Comparison of ENCODE assay signal across 7 cellular contexts in genomic region chr16:29821663-29822115, GRCh38. TPM values are rescaled to one million over a fixed set of nuclear protein-coding genes. Genes with fewer than 3 reads are reported as not detected.
DNase-seq lines count a peak whose midpoint lies in the region; ATAC-seq and TF ChIP-seq lines count a peak whose summit lies in the region.

No MANE protein-coding gene starts in this region.

- H3K36me3 ChIP-seq in HCT116 (ENCODE audit: control insufficient read depth in 1 of 2, insufficient read depth in 2 of 2, low read length in 2 of 2) (peaks cover 0 to 8% of the 10 kb centered on the region in 2 experiments; a peak in 2 of 4 replicates), hepatocyte (replicated peaks; ENCODE audit: insufficient read depth, low read depth) (no peaks in the 10 kb centered on the region)

- H3K9me3 ChIP-seq in HCT116 (ENCODE audit: control insufficient read depth in 1 of 2, insufficient read depth in 1 of 2, low read depth in 1 of 2, low read length in 2 of 2) (no peaks in the 10 kb centered on the region), hepatocyte (ENCODE audit: low read depth) (no peaks in the 10 kb centered on the region)

- peak overlapping the region; percentile 67 for H3K9ac ChIP-seq in HCT116 (ENCODE audit: low read length)

- H2AFZ ChIP-seq in HCT116 (ENCODE audit: low read depth, low read length, poor library complexity, severe bottlenecking) (no peak overlapping the region), hepatocyte (no peak overlapping the region)

- CTCF ChIA-PET in HCT116 (lab: Charles Lee) = interaction anchor here (0.9 to 3.3 kb wide), 2 partner anchors 27 to 211 kb away, joined by 3 to 28 read pairs; no protein-coding TSS in a partner anchor
- CTCF ChIA-PET in activated CD8-positive, alpha-beta T cell treated with anti-CD3 and anti-CD28 coated beads for 36 hours (lab: Charles Lee) = interaction anchor here (1.2 to 8.1 kb wide), 4 partner anchors 14 to 130 kb away, joined by 3 to 95 read pairs (median 34); partner anchors contain the start of gene CDIPT

- no peak for TF ChIP-seq RAD21 in HCT116 (IDR thresholded peaks at IDR 0.05; ENCODE audit: low read depth)

- H3K27ac Mint-ChIP-seq in activated CD8-positive, alpha-beta T cell treated with anti-CD3 and anti-CD28 coated beads for 36 hours = peak overlapping the region; percentile 89
- H3K27ac Mint-ChIP-seq in stimulated activated naive CD8-positive, alpha-beta T cell treated with anti-CD3 and anti-CD28 coated beads, Interleukin-15, amount 100 ng/mL, for 72 hours = peak overlapping the region; percentile 86

- POLR2A ChIA-PET in HCT116 (lab: Charles Lee) = interaction anchor here (1.2 to 4.3 kb wide), 4 partner anchors 17 to 199 kb away, joined by 3 to 14 read pairs (median 7); partner anchors contain the start of gene SEZ6L2
- POLR2A ChIA-PET in activated CD8-positive, alpha-beta T cell treated with anti-CD3 and anti-CD28 coated beads for 36 hours (lab: Charles Lee) = interaction anchor here (0.9 to 13.9 kb wide), 4 partner anchors 11 to 142 kb away, joined by 3 to 167 read pairs (median 6); partner anchors contain the start of genes KIF22, MAZ and PRRT2

- H3K4me1 Mint-ChIP-seq in activated CD8-positive, alpha-beta T cell treated with anti-CD3 and anti-CD28 coated beads for 36 hours (ENCODE audit: low read depth) = peaks cover 76% of the 10 kb centered on the region
- H3K4me1 Mint-ChIP-seq in stimulated activated naive CD8-positive, alpha-beta T cell treated with anti-CD3 and anti-CD28 coated beads, Interleukin-15, amount 100 ng/mL, for 72 hours = peaks cover 89% of the 10 kb centered on the region

- DNase-seq in HCT116 (ENCODE audit: low read depth, low spot score) (peak; percentile 70), hepatocyte (ENCODE audit: low spot score) (peak; percentile 70), NCI-H187 (lab: John Stamatoyannopoulos, UW) (no peak), anterior cingulate cortex (lab: John Stamatoyannopoulos, UW) (no peak)
- no peak for DNase-seq in activated CD8-positive, alpha-beta T cell treated with anti-CD3 and anti-CD28 coated beads for 36 hours
- no peak for DNase-seq in stimulated activated naive CD8-positive, alpha-beta T cell treated with anti-CD3 and anti-CD28 coated beads, Interleukin-15, amount 100 ng/mL, for 72 hours

- H4K20me1 ChIP-seq in HCT116 (ENCODE audit: insufficient read depth) (no peaks in the 10 kb centered on the region; the same call in 1 of the 2 replicates), hepatocyte (ENCODE audit: insufficient read depth, poor library complexity, severe bottlenecking) (peaks cover 3% of the 10 kb centered on the region)

- H3K4me2 ChIP-seq in HCT116 (ENCODE audit: low read length) (peak overlapping the region; percentile 78), hepatocyte (peak overlapping the region; percentile 83)

- ATAC-seq in HCT116 (peak; percentile 49), HG03097 (IDR thresholded peaks at IDR 0.05; ENCODE audit: low FRiP score, unreplicated experiment) (no peak)
- ATAC-seq in activated CD8-positive, alpha-beta T cell treated with anti-CD3 and anti-CD28 coated beads for 36 hours = no peak
- no peak for ATAC-seq in stimulated activated naive CD8-positive, alpha-beta T cell treated with anti-CD3 and anti-CD28 coated beads, Interleukin-15, amount 100 ng/mL, for 72 hours

- peaks cover 74% of the 10 kb centered on the region for H3K79me2 ChIP-seq in HCT116 (ENCODE audit: insufficient read depth, low read length)
- H3K79me2 ChIP-seq in hepatocyte = peaks cover 77% of the 10 kb centered on the region

- peaks cover 30% of the 10 kb centered on the region for H3K36me3 Mint-ChIP-seq in activated CD8-positive, alpha-beta T cell treated with anti-CD3 and anti-CD28 coated beads for 36 hours (ENCODE audit: low read depth)

- H3K4me1 ChIP-seq in HCT116 (ENCODE audit: control insufficient read depth in 1 of 2, insufficient read depth in 2 of 2, low read length in 2 of 2) (peaks cover 70 to 99% of the 10 kb centered on the region in 2 experiments), hepatocyte (ENCODE audit: insufficient read depth) (peaks cover 61% of the 10 kb centered on the region)

- BruUV-seq in HCT116 (replicated peaks; lab: Mats Ljungman, UMichigan) = no TSS peak

- H3K4me3 ChIP-seq in HCT116 (replicated peaks in 1 of 2; ENCODE audit: low read depth in 1 of 2, low read length in 2 of 2) (peak overlapping the region; percentile 74 to 86), hepatocyte (no peak overlapping the region)

- TF ChIP-seq CTCF in HCT116 (IDR thresholded peaks at IDR 0.05 in 2 of 3, conservative IDR thresholded peaks at IDR 0.05 in 1 of 3; ENCODE audit: borderline replicate concordance in 1 of 3, insufficient read depth in 1 of 3, low read depth in 2 of 3, low read length in 2 of 3) (no peak), hepatocyte (IDR thresholded peaks at IDR 0.05; ENCODE audit: poor library complexity) (no peak)
- no peak for TF ChIP-seq CTCF in activated CD8-positive, alpha-beta T cell treated with anti-CD3 and anti-CD28 coated beads for 36 hours (IDR thresholded peaks at IDR 0.05)

- intact Hi-C loops in HCT116 (cut with micrococcal nuclease) = loop anchor here (2.0 kb wide), 1 partner anchor 199 kb away; no protein-coding TSS in a partner anchor
- intact Hi-C loops in activated CD8-positive, alpha-beta T cell treated with anti-CD3 and anti-CD28 coated beads for 36 hours (cut with micrococcal nuclease) = no loop called here

- WGBS in hepatocyte (ENCODE audit: low lambda C conversion rate, missing lambda C conversion rate) = 65% methylated on average over 7 of the region's 7 CpGs

- H3K27me3 ChIP-seq in HCT116 (ENCODE audit: insufficient read depth, low read length) (no peaks in the 10 kb centered on the region), hepatocyte (no peaks in the 10 kb centered on the region)

- no peaks in the 10 kb centered on the region for H3K27me3 Mint-ChIP-seq in activated CD8-positive, alpha-beta T cell treated with anti-CD3 and anti-CD28 coated beads for 36 hours
- no peaks in the 10 kb centered on the region for H3K27me3 Mint-ChIP-seq in stimulated activated naive CD8-positive, alpha-beta T cell treated with anti-CD3 and anti-CD28 coated beads, Interleukin-15, amount 100 ng/mL, for 72 hours

- peak overlapping the region; percentile 79 for H3K4me3 Mint-ChIP-seq in activated CD8-positive, alpha-beta T cell treated with anti-CD3 and anti-CD28 coated beads for 36 hours
- H3K4me3 Mint-ChIP-seq in stimulated activated naive CD8-positive, alpha-beta T cell treated with anti-CD3 and anti-CD28 coated beads, Interleukin-15, amount 100 ng/mL, for 72 hours = peak overlapping the region; percentile 93 to 97

- H3K9me2 ChIP-seq in HCT116 (ENCODE audit: insufficient read depth) (no peaks in the 10 kb centered on the region), hepatocyte (replicated peaks; ENCODE audit: insufficient read depth) (no peaks in the 10 kb centered on the region)

- RAD21 ChIA-PET in HCT116 (lab: Charles Lee; ENCODE audit: low non-redundant PET in 1 of 2, low total read pairs in 2 of 2, uncharacterized antibody in 2 of 2, unreplicated experiment in 2 of 2) = interaction anchor here in 1 of 2 experiments (0.6 to 0.7 kb wide), 2 partner anchors 13 to 117 kb away, joined by 4 to 7 read pairs; no protein-coding TSS in a partner anchor

- TF ChIP-seq POLR2A in HCT116 (IDR thresholded peaks at IDR 0.05; ENCODE audit: borderline replicate concordance, extremely low read depth, insufficient read depth, insufficient read length) = no peak

- no peaks in the 10 kb centered on the region for H3K9me3 Mint-ChIP-seq in activated CD8-positive, alpha-beta T cell treated with anti-CD3 and anti-CD28 coated beads for 36 hours
- H3K9me3 Mint-ChIP-seq in stimulated activated naive CD8-positive, alpha-beta T cell treated with anti-CD3 and anti-CD28 coated beads, Interleukin-15, amount 100 ng/mL, for 72 hours = no peaks in the 10 kb centered on the region

- H3K27ac ChIP-seq in HCT116 (ENCODE audit: low read depth, low read length) (peak overlapping the region; percentile 98), hepatocyte (peak overlapping the region; percentile 90)

TF ChIP-seq in HCT116, 20 proteins besides CTCF, POLR2A, EP300 and RAD21:
- TF ChIP-seq ZFX (IDR thresholded peaks at IDR 0.05) (peak; percentile 37; the same call in 1 of the 2 replicates), CBX3 (IDR thresholded peaks at IDR 0.05; ENCODE audit: low read depth) (no peak)

RNA-seq across cellular contexts. Expression of gene MVP, which starts 1.4 kb away (rescaled TPM):
- total RNA-seq in HCT116 (2021; ENCODE audit: unreplicated experiment) = 75.1 TPM
- polyA plus RNA-seq in HCT116 (2012) = 89.5 and 100 TPM in 2 replicates
- 10 to 100 TPM; 32.5 to 33.2 TPM for total RNA-seq in activated CD8-positive, alpha-beta T cell treated with anti-CD3 and anti-CD28 coated beads for 36 hours
- total RNA-seq in hepatocyte = 80.0 and 121 TPM in 2 replicates
- polyA plus RNA-seq in hepatocyte = 140 and 146 TPM in 2 replicates

RNA-seq across cellular contexts. Expression of gene PAGR1, which starts 5.7 kb away (rescaled TPM):
- total RNA-seq in HCT116 (2021; ENCODE audit: unreplicated experiment) (28.9 TPM), hepatocyte (31.6 and 39.3 TPM in 2 replicates)
- 20.0 and 26.5 TPM in 2 replicates for polyA plus RNA-seq in HCT116 (2012)
- total RNA-seq in activated CD8-positive, alpha-beta T cell treated with anti-CD3 and anti-CD28 coated beads for 36 hours = 10 to 100 TPM; 26.8 to 29.0 TPM
- polyA plus RNA-seq in hepatocyte = 48.5 and 53.4 TPM in 2 replicates

RNA-seq across cellular contexts. Expression of gene PRRT2, which starts 9.7 kb away (rescaled TPM):
- total RNA-seq in HCT116 (2021; ENCODE audit: unreplicated experiment) (4.0 TPM), hepatocyte (7.0 and 8.0 TPM in 2 replicates)
- polyA plus RNA-seq in HCT116 (2012) = 2.5 and 2.6 TPM in 2 replicates
- total RNA-seq in activated CD8-positive, alpha-beta T cell treated with anti-CD3 and anti-CD28 coated beads for 36 hours = 1 to 10 TPM; 1.5 to 2.0 TPM
- 11.1 and 23.9 TPM in 2 replicates for polyA plus RNA-seq in hepatocyte

RNA-seq across cellular contexts. Expression of gene MAZ, which starts 15.4 kb away (rescaled TPM):
- 256 TPM for total RNA-seq in HCT116 (2021; ENCODE audit: unreplicated experiment)
- polyA plus RNA-seq in HCT116 (2012) = 305 and 354 TPM in 2 replicates
- 100 to 1,000 TPM; 380 to 382 TPM for total RNA-seq in activated CD8-positive, alpha-beta T cell treated with anti-CD3 and anti-CD28 coated beads for 36 hours
- total RNA-seq in hepatocyte = 123 and 132 TPM in 2 replicates
- 190 and 192 TPM in 2 replicates for polyA plus RNA-seq in hepatocyte

RNA-seq across cellular contexts. Expression of gene KIF22, which starts 31.1 kb away (rescaled TPM):
- total RNA-seq in HCT116 (2021; ENCODE audit: unreplicated experiment) (155 TPM), hepatocyte (42.6 and 43.3 TPM in 2 replicates)
- polyA plus RNA-seq in HCT116 (2012) = 141 and 166 TPM in 2 replicates
- total RNA-seq in activated CD8-positive, alpha-beta T cell treated with anti-CD3 and anti-CD28 coated beads for 36 hours = 100 to 1,000 TPM; 160 to 165 TPM
- polyA plus RNA-seq in hepatocyte = 42.5 and 44.5 TPM in 2 replicates

Comparison
In these comparisons a context has a peak if more than half of its experiments do, and no peak if none do; other contexts are left out.
1. DNase-seq: peak in HCT116 (single experiment) and hepatocyte (single experiment); none in activated CD8-positive, alpha-beta T cell treated with anti-CD3 and anti-CD28 coated beads for 36 hours (single experiment), stimulated activated naive CD8-positive, alpha-beta T cell treated with anti-CD3 and anti-CD28 coated beads, Interleukin-15, amount 100 ng/mL, for 72 hours (0 of 2), NCI-H187 (0 of 2) and anterior cingulate cortex (0 of 58).